Comparison of ENCODE assay signal across 22 cellular contexts in genomic region chr9:122975196-122975595, GRCh38. TPM values are rescaled to one million over a fixed set of nuclear protein-coding genes. Genes with fewer than 3 reads are reported as not detected.
DNase-seq lines count a peak whose midpoint lies in the region; ATAC-seq and TF ChIP-seq lines count a peak whose summit lies in the region.
"Had no signal": no experiment of that assay in that cellular context is flagged by ENCODE, and none has a peak within 500 bp of the region (broad histone marks: within the 10 kb centered on the region; RNA-seq: fewer than 3 reads in every experiment).

No MANE protein-coding gene starts in this region.

- ATAC-seq in psoas muscle = no peak
- ATAC-seq in T-helper 17 cell = no peak
- ATAC-seq: SK-N-SH treated with all-trans-retinoic acid at 6 μM for 48 hours, WTC11 had no signal

- TF ChIP-seq EP300 in tibial nerve (IDR thresholded peaks at IDR 0.05) = peak; percentile 65 to 69

- H3K4me3 Mint-ChIP-seq in activated T-cell treated with anti-CD3 and anti-CD28 coated beads, Interleukin-2, amount 50 U/mL, for 24 hours = no peak overlapping the region
- H3K4me3 Mint-ChIP-seq in T-helper 17 cell = no peak overlapping the region
- H3K4me3 Mint-ChIP-seq: B cell; central memory CD8-positive, alpha-beta T cell; H9; WTC11 had no signal

- peak overlapping the region; percentile 31 to 72 (median 66) for H3K27ac ChIP-seq in esophagus squamous epithelium
- H3K27ac ChIP-seq in psoas muscle = peak overlapping the region; percentile 39
- peak overlapping the region in 3 of 4 donors; percentile 9 to 65 (median 60) for H3K27ac ChIP-seq in tibial nerve
- H3K27ac ChIP-seq: 22Rv1 had no signal

- H3K4me1 ChIP-seq in esophagus squamous epithelium = peaks cover 6 to 23% (median 7%) of the 10 kb centered on the region in 3 donors
- H3K4me1 ChIP-seq in psoas muscle = peaks cover 14% of the 10 kb centered on the region
- peaks cover 0 to 22% (median 9%) of the 10 kb centered on the region in 4 donors for H3K4me1 ChIP-seq in tibial nerve

- H3K27me3 ChIP-seq in esophagus squamous epithelium (no peaks in the 10 kb centered on the region), psoas muscle (ENCODE audit: insufficient read depth in 3 of 3, low read length in 2 of 3) (no peaks in the 10 kb centered on the region), tibial nerve (no peaks in the 10 kb centered on the region)

- H3K36me3 ChIP-seq in esophagus squamous epithelium = peaks cover 0 to 56% (median 5%) of the 10 kb centered on the region in 3 donors
- H3K36me3 ChIP-seq in psoas muscle (ENCODE audit: insufficient read depth in 1 of 2, low read depth in 1 of 2) = peaks cover 8 to 30% of the 10 kb centered on the region in 2 donors
- H3K36me3 ChIP-seq in tibial nerve = peaks cover 0 to 17% (median 0%) of the 10 kb centered on the region in 3 donors

- no peaks in the 10 kb centered on the region for H3K9me3 Mint-ChIP-seq in activated T-cell treated with anti-CD3 and anti-CD28 coated beads, Interleukin-2, amount 50 U/mL, for 24 hours
- H3K9me3 Mint-ChIP-seq: central memory CD8-positive, alpha-beta T cell; H9; WTC11 had no signal

- H3K27me3 Mint-ChIP-seq in activated T-cell treated with anti-CD3 and anti-CD28 coated beads, Interleukin-2, amount 50 U/mL, for 24 hours = no peaks in the 10 kb centered on the region
- H3K27me3 Mint-ChIP-seq in T-helper 17 cell = no peaks in the 10 kb centered on the region
- H3K27me3 Mint-ChIP-seq: B cell; central memory CD8-positive, alpha-beta T cell had no signal

- H3K4me3 ChIP-seq in esophagus squamous epithelium (no peak overlapping the region), psoas muscle (no peak overlapping the region), tibial nerve (no peak overlapping the region)

- H3K36me3 Mint-ChIP-seq in activated T-cell treated with anti-CD3 and anti-CD28 coated beads, Interleukin-2, amount 50 U/mL, for 24 hours (ENCODE audit: low read depth) = peaks cover 46% of the 10 kb centered on the region
- H3K36me3 Mint-ChIP-seq in T-helper 17 cell (ENCODE audit: low read depth) = peaks cover 7% of the 10 kb centered on the region

- 53 to 56% methylated on average over 2 of the region's 2 CpGs for WGBS in esophagus squamous epithelium, 2 donors
- 29 to 51% (median 37%) methylated on average over 2 of the region's 2 CpGs for WGBS in psoas muscle, 3 donors
- 48 to 52% methylated on average over 2 of the region's 2 CpGs for WGBS in tibial nerve, 2 donors

- H3K27ac Mint-ChIP-seq in activated T-cell treated with anti-CD3 and anti-CD28 coated beads, Interleukin-2, amount 50 U/mL, for 24 hours = peak overlapping the region; percentile 44
- H3K27ac Mint-ChIP-seq in T-helper 17 cell = no peak overlapping the region
- H3K27ac Mint-ChIP-seq: B cell, H9, WTC11 had no signal

- no peaks in the 10 kb centered on the region for H3K9me3 ChIP-seq in esophagus squamous epithelium
- no peaks in the 10 kb centered on the region for H3K9me3 ChIP-seq in psoas muscle
- H3K9me3 ChIP-seq in tibial nerve = no peaks in the 10 kb centered on the region
- no peaks in the 10 kb centered on the region for H3K9me3 ChIP-seq in T-helper 17 cell (ENCODE audit: control insufficient read depth, low read length, poor library complexity, severe bottlenecking)

- TF ChIP-seq POLR2A in esophagus squamous epithelium (IDR thresholded peaks at IDR 0.05) (no peak), tibial nerve (IDR thresholded peaks at IDR 0.05) (no peak)

- TF ChIP-seq CTCF in esophagus squamous epithelium (IDR thresholded peaks at IDR 0.05) = no peak
- TF ChIP-seq CTCF in psoas muscle (IDR thresholded peaks at IDR 0.05) = no peak
- TF ChIP-seq CTCF in tibial nerve (IDR thresholded peaks at IDR 0.05) = no peak

- no peak for DNase-seq in activated T-cell treated with anti-CD3 and anti-CD28 coated beads, Interleukin-2, amount 50 U/mL, for 24 hours
- no peak for DNase-seq in activated T-cell treated with anti-CD3 and anti-CD28 coated beads, Interleukin-2, amount 50 U/mL, for 1 hour
- no peak for DNase-seq in esophagus squamous epithelium (lab: John Stamatoyannopoulos, UW)
- no peak for DNase-seq in psoas muscle
- no peak for DNase-seq in tibial nerve (ENCODE audit: low spot score in 2 of 2)
- no peak for DNase-seq in activated CD8-positive, alpha-beta memory T cell treated with anti-CD3 and anti-CD28 coated beads, Interleukin-2, amount 50 U/mL, for 48 hours
- DNase-seq in activated effector memory CD4-positive, alpha-beta T cell treated with anti-CD3 and anti-CD28 coated beads, Interleukin-2, amount 50 U/mL, for 16 hours = no peak
- DNase-seq in T-helper 17 cell = no peak
- DNase-seq: activated CD4-positive, alpha-beta T cell treated with anti-CD3 and anti-CD28 coated beads, Interleukin-2, amount 50 U/mL, for 4 hours; activated gamma-delta T cell treated with Interleukin-2 at 50 U/mL for 16 hours; effector CD4-positive, alpha-beta T cell; H9; Kasumi-1; NCI-H1105; stimulated activated CD4-positive, alpha-beta T cell treated with anti-CD3 and anti-CD28 coated beads, Interleukin-15, amount 100 ng/mL, for 24 hours; T-helper 9 cell had no signal

- intact Hi-C loops in esophagus squamous epithelium (cut with DNase I) (no loop called here), psoas muscle (cut with DNase I) (no loop called here)

- peaks cover 3% of the 10 kb centered on the region for H3K4me1 Mint-ChIP-seq in activated T-cell treated with anti-CD3 and anti-CD28 coated beads, Interleukin-2, amount 50 U/mL, for 24 hours (ENCODE audit: low read depth)
- H3K4me1 Mint-ChIP-seq in T-helper 17 cell = peaks cover 7% of the 10 kb centered on the region
- H3K4me1 Mint-ChIP-seq: B cell, H9, WTC11 had no signal

RNA-seq across cellular contexts. Expression of gene RABGAP1, which starts 34.4 kb away (rescaled TPM):
- total RNA-seq in esophagus squamous epithelium = 10 to 100 TPM; 28.4 to 57.4 (median 33.6) TPM
- total RNA-seq in psoas muscle = 10 to 100 TPM; 32.8 to 57.9 (median 39.2) TPM
- 10 to 100 TPM; 15.5 to 33.8 (median 16.1) TPM for polyA plus RNA-seq in psoas muscle
- total RNA-seq in tibial nerve = 10 to 100 TPM; 66.1 to 83.1 (median 73.4) TPM
- total RNA-seq in T-helper 17 cell = 10 to 100 TPM; 33.8 to 36.7 TPM

RNA-seq across cellular contexts. Expression of gene ZBTB26, which starts 43.9 kb away (rescaled TPM):
- total RNA-seq in esophagus squamous epithelium (1 to 10 TPM; 1.7 to 6.5 (median 2.9) TPM), psoas muscle (1 to 10 TPM; 2.0 to 4.8 (median 2.8) TPM), tibial nerve (1 to 10 TPM; 4.9 to 9.0 (median 6.2) TPM), T-helper 17 cell (1 to 10 TPM; 6.9 to 7.2 TPM)
- polyA plus RNA-seq in psoas muscle = 1 to 10 TPM; 2.2 to 4.3 (median 3.9) TPM

RNA-seq across cellular contexts. Expression of gene GPR21, which starts 58.3 kb away (rescaled TPM):
- total RNA-seq in esophagus squamous epithelium (1 to 10 TPM in 1 of 4 donors, under 1 TPM in 1, not detected in 2; 0.68 to 1.9 TPM), psoas muscle (under 1 TPM in 1 of 4 donors, not detected in 3; 0.64 TPM), tibial nerve (1 to 10 TPM in 2 of 4 donors, under 1 TPM in 1, not detected in 1; 0.98 to 4.4 (median 3.9) TPM), T-helper 17 cell (1 to 10 TPM in 1 of 2 donors, not detected in 1; 1.6 TPM)
- under 1 TPM in 2 of 3 donors, not detected in 1; 0.05 to 0.12 TPM for polyA plus RNA-seq in psoas muscle
- total RNA-seq: Daoy had no signal
